1 cellular context compared by ENCODE assay signal in the genomic region with DNA sequence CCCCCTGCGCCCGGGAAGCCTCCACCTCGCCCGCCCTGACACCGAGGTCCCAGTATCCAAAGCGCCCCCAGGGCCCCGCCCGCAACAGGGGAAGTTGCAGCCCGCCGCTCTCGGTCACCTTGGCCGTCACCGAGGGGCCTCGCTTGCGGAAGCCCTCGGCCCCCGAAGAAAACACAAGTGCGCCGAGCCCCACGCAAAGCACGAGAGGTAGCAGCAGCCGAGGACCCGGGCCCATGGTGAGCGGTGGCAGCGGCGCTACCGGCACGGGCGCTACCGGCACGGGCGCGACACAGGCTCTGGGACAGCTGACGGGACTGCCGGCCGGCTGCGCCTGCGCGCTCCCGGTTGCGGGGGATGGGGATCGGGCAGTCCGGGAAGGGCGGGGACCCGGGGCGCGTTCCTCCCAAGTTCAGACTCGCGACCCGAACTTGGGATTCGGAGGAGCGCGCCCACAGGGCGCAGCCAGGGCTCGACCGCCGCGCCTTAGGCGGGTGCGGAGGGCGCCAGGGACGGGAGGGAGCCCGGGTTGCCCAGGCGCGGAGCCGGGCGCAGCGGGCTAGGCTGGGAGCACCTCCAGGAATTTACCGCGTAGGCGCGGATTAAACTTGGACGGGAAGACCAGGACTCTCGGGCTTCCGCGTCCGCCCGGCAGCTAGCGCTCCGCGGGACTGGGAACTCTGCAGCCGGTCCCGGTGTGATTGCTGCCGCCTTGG.
A peak's percentile ranks its signal among the peaks of the same experiment; 100 is the strongest.
TF ChIP-seq lines count a peak whose summit lies in the region.

TSS of gene PPIC (minus strand) at position 335 of the 713 bp plus-strand sequence. CDS start at position 235, 100 bp downstream.

TF ChIP-seq in H1, 55 proteins besides CTCF, POLR2A, EP300 and RAD21 (continued from another document):
- TF ChIP-seq POLR2AphosphoS5 (IDR thresholded peaks at IDR 0.05; ENCODE audit: low read depth, low read length), result no peak
- no peak for TF ChIP-seq RFX5 (IDR thresholded peaks at IDR 0.05; ENCODE audit: borderline replicate concordance, low read depth, low read length)
- no peak for TF ChIP-seq HDAC2 (IDR thresholded peaks at IDR 0.05; ENCODE audit: borderline replicate concordance in 1 of 2, low read depth in 2 of 2, low read length in 2 of 2)
- no peak for TF ChIP-seq TCF12 (IDR thresholded peaks at IDR 0.05; ENCODE audit: low read depth, low read length)
- peak; percentile 47; the same call in 1 of the 2 replicates for TF ChIP-seq EGR1 (IDR thresholded peaks at IDR 0.05; ENCODE audit: borderline replicate concordance, low read depth, low read length)
- no peak for TF ChIP-seq POU5F1 (IDR thresholded peaks at IDR 0.05; ENCODE audit: low read depth, low read length)
- no peak for TF ChIP-seq RNF2 (IDR thresholded peaks at IDR 0.05; ENCODE audit: borderline replicate concordance, low read depth, low read length, missing control alignments, poor library complexity, severe bottlenecking)
- TF ChIP-seq SRF (IDR thresholded peaks at IDR 0.05; ENCODE audit: low read depth, low read length), result no peak
- TF ChIP-seq, protein P1, sequence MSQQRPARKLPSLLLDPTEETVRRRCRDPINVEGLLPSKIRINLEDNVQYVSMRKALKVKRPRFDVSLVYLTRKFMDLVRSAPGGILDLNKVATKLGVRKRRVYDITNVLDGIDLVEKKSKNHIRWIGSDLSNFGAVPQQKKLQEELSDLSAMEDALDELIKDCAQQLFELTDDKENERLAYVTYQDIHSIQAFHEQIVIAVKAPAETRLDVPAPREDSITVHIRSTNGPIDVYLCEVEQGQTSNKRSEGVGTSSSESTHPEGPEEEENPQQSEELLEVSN (IDR thresholded peaks at IDR 0.05), result 0 out of 2 replicates have a peak, but pooled peaks have one; percentile 14
- no peak for TF ChIP-seq CHD1 (IDR thresholded peaks at IDR 0.05; ENCODE audit: low read depth, low read length)
- no peak for TF ChIP-seq NANOG (IDR thresholded peaks at IDR 0.05; ENCODE audit: insufficient read depth, low read depth, low read length, poor library complexity, severe bottlenecking)
- no peak for TF ChIP-seq SP4 (IDR thresholded peaks at IDR 0.05; ENCODE audit: low read length)
- TF ChIP-seq CEBPB (IDR thresholded peaks at IDR 0.05; ENCODE audit: low read depth, low read length), result no peak
- peak; percentile 35 for TF ChIP-seq EZH2 (IDR thresholded peaks at IDR 0.05; ENCODE audit: low read depth, low read length, severe bottlenecking)
- TF ChIP-seq SIX5 (IDR thresholded peaks at IDR 0.05; ENCODE audit: low read depth, low read length), result no peak
- TF ChIP-seq TBP (IDR thresholded peaks at IDR 0.05; ENCODE audit: low read depth, low read length), result peak; percentile 67; the same call in 1 of the 2 replicates
- no peak for TF ChIP-seq HDAC6 (IDR thresholded peaks at IDR 0.05; ENCODE audit: low read depth, low read length)
- no peak for TF ChIP-seq BACH1 (IDR thresholded peaks at IDR 0.05; ENCODE audit: low read length)
- no peak; the same call in 1 of the 2 replicates for TF ChIP-seq CREB1 (IDR thresholded peaks at IDR 0.05)
- TF ChIP-seq CBX5 (IDR thresholded peaks at IDR 0.05; ENCODE audit: low read depth, low read length), result no peak
- TF ChIP-seq SP1 (IDR thresholded peaks at IDR 0.05; ENCODE audit: low read depth, low read length), result no peak
- peak; percentile 77; the same call in 1 of the 2 replicates for TF ChIP-seq KDM1A (IDR thresholded peaks at IDR 0.05; ENCODE audit: borderline replicate concordance, low read length)
- TF ChIP-seq ATF3 (IDR thresholded peaks at IDR 0.05; ENCODE audit: insufficient read depth, low read depth, low read length), result no peak
- peak; percentile 42 for TF ChIP-seq NRF1 (IDR thresholded peaks at IDR 0.05; ENCODE audit: low read depth, low read length)
- peak; percentile 98 for TF ChIP-seq KDM4A (IDR thresholded peaks at IDR 0.05; ENCODE audit: low read depth, low read length, severe bottlenecking)
- no peak for TF ChIP-seq CHD2 (IDR thresholded peaks at IDR 0.05; ENCODE audit: low read length)
- no peak for TF ChIP-seq ZNF274 (IDR thresholded peaks at IDR 0.05; ENCODE audit: borderline replicate concordance, extremely low read depth, low read length)
- TF ChIP-seq JUN (IDR thresholded peaks at IDR 0.05; ENCODE audit: low read depth, low read length), result no peak
- no peak for TF ChIP-seq SIRT6 (IDR thresholded peaks at IDR 0.05; ENCODE audit: low read length)
- TF ChIP-seq GTF2F1 (IDR thresholded peaks at IDR 0.05; ENCODE audit: borderline replicate concordance, low read depth, low read length), result no peak
- peak; percentile 65 for TF ChIP-seq TEAD4 (IDR thresholded peaks at IDR 0.05; ENCODE audit: low read depth, low read length)
- peak; percentile 43 for TF ChIP-seq MAX (IDR thresholded peaks at IDR 0.05)
- TF ChIP-seq YY1 (IDR thresholded peaks at IDR 0.05; ENCODE audit: low read depth, low read length), result no peak
- TF ChIP-seq, protein P2, sequence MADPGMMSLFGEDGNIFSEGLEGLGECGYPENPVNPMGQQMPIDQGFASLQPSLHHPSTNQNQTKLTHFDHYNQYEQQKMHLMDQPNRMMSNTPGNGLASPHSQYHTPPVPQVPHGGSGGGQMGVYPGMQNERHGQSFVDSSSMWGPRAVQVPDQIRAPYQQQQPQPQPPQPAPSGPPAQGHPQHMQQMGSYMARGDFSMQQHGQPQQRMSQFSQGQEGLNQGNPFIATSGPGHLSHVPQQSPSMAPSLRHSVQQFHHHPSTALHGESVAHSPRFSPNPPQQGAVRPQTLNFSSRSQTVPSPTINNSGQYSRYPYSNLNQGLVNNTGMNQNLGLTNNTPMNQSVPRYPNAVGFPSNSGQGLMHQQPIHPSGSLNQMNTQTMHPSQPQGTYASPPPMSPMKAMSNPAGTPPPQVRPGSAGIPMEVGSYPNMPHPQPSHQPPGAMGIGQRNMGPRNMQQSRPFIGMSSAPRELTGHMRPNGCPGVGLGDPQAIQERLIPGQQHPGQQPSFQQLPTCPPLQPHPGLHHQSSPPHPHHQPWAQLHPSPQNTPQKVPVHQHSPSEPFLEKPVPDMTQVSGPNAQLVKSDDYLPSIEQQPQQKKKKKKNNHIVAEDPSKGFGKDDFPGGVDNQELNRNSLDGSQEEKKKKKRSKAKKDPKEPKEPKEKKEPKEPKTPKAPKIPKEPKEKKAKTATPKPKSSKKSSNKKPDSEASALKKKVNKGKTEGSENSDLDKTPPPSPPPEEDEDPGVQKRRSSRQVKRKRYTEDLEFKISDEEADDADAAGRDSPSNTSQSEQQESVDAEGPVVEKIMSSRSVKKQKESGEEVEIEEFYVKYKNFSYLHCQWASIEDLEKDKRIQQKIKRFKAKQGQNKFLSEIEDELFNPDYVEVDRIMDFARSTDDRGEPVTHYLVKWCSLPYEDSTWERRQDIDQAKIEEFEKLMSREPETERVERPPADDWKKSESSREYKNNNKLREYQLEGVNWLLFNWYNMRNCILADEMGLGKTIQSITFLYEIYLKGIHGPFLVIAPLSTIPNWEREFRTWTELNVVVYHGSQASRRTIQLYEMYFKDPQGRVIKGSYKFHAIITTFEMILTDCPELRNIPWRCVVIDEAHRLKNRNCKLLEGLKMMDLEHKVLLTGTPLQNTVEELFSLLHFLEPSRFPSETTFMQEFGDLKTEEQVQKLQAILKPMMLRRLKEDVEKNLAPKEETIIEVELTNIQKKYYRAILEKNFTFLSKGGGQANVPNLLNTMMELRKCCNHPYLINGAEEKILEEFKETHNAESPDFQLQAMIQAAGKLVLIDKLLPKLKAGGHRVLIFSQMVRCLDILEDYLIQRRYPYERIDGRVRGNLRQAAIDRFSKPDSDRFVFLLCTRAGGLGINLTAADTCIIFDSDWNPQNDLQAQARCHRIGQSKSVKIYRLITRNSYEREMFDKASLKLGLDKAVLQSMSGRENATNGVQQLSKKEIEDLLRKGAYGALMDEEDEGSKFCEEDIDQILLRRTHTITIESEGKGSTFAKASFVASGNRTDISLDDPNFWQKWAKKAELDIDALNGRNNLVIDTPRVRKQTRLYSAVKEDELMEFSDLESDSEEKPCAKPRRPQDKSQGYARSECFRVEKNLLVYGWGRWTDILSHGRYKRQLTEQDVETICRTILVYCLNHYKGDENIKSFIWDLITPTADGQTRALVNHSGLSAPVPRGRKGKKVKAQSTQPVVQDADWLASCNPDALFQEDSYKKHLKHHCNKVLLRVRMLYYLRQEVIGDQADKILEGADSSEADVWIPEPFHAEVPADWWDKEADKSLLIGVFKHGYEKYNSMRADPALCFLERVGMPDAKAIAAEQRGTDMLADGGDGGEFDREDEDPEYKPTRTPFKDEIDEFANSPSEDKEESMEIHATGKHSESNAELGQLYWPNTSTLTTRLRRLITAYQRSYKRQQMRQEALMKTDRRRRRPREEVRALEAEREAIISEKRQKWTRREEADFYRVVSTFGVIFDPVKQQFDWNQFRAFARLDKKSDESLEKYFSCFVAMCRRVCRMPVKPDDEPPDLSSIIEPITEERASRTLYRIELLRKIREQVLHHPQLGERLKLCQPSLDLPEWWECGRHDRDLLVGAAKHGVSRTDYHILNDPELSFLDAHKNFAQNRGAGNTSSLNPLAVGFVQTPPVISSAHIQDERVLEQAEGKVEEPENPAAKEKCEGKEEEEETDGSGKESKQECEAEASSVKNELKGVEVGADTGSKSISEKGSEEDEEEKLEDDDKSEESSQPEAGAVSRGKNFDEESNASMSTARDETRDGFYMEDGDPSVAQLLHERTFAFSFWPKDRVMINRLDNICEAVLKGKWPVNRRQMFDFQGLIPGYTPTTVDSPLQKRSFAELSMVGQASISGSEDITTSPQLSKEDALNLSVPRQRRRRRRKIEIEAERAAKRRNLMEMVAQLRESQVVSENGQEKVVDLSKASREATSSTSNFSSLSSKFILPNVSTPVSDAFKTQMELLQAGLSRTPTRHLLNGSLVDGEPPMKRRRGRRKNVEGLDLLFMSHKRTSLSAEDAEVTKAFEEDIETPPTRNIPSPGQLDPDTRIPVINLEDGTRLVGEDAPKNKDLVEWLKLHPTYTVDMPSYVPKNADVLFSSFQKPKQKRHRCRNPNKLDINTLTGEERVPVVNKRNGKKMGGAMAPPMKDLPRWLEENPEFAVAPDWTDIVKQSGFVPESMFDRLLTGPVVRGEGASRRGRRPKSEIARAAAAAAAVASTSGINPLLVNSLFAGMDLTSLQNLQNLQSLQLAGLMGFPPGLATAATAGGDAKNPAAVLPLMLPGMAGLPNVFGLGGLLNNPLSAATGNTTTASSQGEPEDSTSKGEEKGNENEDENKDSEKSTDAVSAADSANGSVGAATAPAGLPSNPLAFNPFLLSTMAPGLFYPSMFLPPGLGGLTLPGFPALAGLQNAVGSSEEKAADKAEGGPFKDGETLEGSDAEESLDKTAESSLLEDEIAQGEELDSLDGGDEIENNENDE (IDR thresholded peaks at IDR 0.05; ENCODE audit: insufficient replicate concordance, low read length), result no peak
- TF ChIP-seq SIN3A (conservative IDR thresholded peaks at IDR 0.05 in 1 of 2, IDR thresholded peaks at IDR 0.05 in 1 of 2; ENCODE audit: low read depth in 1 of 2, low read length in 2 of 2), result peak in 1 of 2 experiments; percentile 26; a peak in 1 of 4 replicates
- TF ChIP-seq KDM5A (IDR thresholded peaks at IDR 0.05; ENCODE audit: low read length), result no peak
- no peak for TF ChIP-seq TAF7 (optimal IDR thresholded peaks at IDR 0.05; ENCODE audit: borderline replicate concordance, low read depth, low read length)
- TF ChIP-seq ATF2 (IDR thresholded peaks at IDR 0.05; ENCODE audit: low read length), result no peak
- peak; percentile 58; the same call in 1 of the 2 replicates for TF ChIP-seq PHF8 (conservative IDR thresholded peaks at IDR 0.05; ENCODE audit: low read depth, low read length)
- no peak for TF ChIP-seq CBX8 (IDR thresholded peaks at IDR 0.05; ENCODE audit: borderline replicate concordance, low read depth, low read length)
- TF ChIP-seq CTBP2 (IDR thresholded peaks at IDR 0.05; ENCODE audit: borderline replicate concordance, insufficient read depth, insufficient read length, low read length), result peak; percentile 70
- peak; percentile 63; the same call in 1 of the 2 replicates for TF ChIP-seq SUZ12 (IDR thresholded peaks at IDR 0.05; ENCODE audit: low read length)
- no peak for TF ChIP-seq FOSL1 (IDR thresholded peaks at IDR 0.05; ENCODE audit: insufficient read depth, low read depth, low read length)
- TF ChIP-seq, protein P3, sequence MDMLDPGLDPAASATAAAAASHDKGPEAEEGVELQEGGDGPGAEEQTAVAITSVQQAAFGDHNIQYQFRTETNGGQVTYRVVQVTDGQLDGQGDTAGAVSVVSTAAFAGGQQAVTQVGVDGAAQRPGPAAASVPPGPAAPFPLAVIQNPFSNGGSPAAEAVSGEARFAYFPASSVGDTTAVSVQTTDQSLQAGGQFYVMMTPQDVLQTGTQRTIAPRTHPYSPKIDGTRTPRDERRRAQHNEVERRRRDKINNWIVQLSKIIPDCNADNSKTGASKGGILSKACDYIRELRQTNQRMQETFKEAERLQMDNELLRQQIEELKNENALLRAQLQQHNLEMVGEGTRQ (IDR thresholded peaks at IDR 0.05; ENCODE audit: low read length), result no peak
- TF ChIP-seq BRCA1 (IDR thresholded peaks at IDR 0.05; ENCODE audit: low read depth, low read length), result no peak
TF ChIP-seq in H1: peak in this region for 15.
